Comparison of ENCODE assay signal across 14 cellular contexts in the genomic region with DNA sequence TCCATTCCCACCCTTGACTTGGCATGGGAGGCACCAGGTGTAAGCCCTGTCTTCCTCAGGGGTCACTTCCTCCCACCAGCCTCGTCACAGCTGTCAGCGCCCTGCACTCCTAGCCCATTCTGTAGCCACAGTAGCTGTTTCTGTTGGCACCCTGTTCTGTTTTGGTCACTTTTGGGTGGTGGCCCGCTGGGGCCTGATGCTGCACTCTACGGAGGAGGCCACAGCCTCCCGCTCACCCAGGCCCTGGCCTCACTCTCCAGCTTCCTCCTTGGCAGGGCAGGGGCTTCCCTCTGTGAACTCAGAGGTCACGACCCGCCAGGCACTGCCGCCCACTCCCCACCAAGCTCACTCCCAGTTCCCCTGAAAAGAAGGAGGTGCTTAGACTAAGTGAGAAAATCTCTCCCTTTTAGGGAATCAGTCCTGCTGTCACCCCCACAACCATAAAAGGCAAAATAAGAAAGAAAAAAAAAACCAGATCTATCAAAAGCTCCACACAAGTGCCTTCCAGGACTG.
DNase-seq lines count a peak whose midpoint lies in the region; ATAC-seq and TF ChIP-seq lines count a peak whose summit lies in the region.
"Had no signal": no experiment of that assay in that cellular context is flagged by ENCODE, and none has a peak within 500 bp of the region (broad histone marks: within the 10 kb centered on the region; RNA-seq: fewer than 3 reads in every experiment).

No MANE protein-coding gene starts in this region.

- ATAC-seq in HG02678 (IDR thresholded peaks at IDR 0.05; ENCODE audit: unreplicated experiment) = peak; percentile 29
- no peak for ATAC-seq in stimulated activated naive CD8-positive, alpha-beta T cell treated with anti-CD3 and anti-CD28 coated beads, Interleukin-15, Interleukin-2, amounts not matched to agents 100 U/mL and 50 U/mL, for 24 hours
- ATAC-seq: esophagus mucosa had no signal

- H3K27ac ChIP-seq in caudate nucleus (ENCODE audit: low read depth, low read length) = peak overlapping the region; percentile 74
- H3K27ac ChIP-seq in tibial nerve = peak overlapping the region in 2 of 4 donors; percentile 15 to 29
- H3K27ac ChIP-seq: testis had no signal

- no peaks in the 10 kb centered on the region for H3K36me3 ChIP-seq in tibial nerve
- H3K36me3 ChIP-seq: breast epithelium had no signal

- no peak for TF ChIP-seq POLR2A in tibial nerve (IDR thresholded peaks at IDR 0.05)

- no peak overlapping the region for H3K4me3 ChIP-seq in tibial nerve
- H3K4me3 ChIP-seq: breast epithelium, testis had no signal

- no peaks in the 10 kb centered on the region for H3K27me3 ChIP-seq in tibial nerve
- H3K27me3 ChIP-seq: breast epithelium, testis had no signal

- WGBS in tibial nerve, 2 donors = 65 to 71% methylated on average over 8 of the region's 8 CpGs

- H3K36me3 Mint-ChIP-seq in T-helper 2 cell treated with Interferon-gamma antibody and Interleukin-4, amounts not matched to agents 5 μg/mL and 100 μg/mL, for 36 hours (ENCODE audit: low read depth) = no peaks in the 10 kb centered on the region

- TF ChIP-seq CTCF in tibial nerve (IDR thresholded peaks at IDR 0.05) = no peak

- H3K9me3 ChIP-seq in tibial nerve = no peaks in the 10 kb centered on the region
- H3K9me3 ChIP-seq: breast epithelium, testis had no signal

- H3K27ac Mint-ChIP-seq in T-helper 2 cell treated with Interferon-gamma antibody and Interleukin-4, amounts not matched to agents 5 μg/mL and 100 μg/mL, for 36 hours = no peak overlapping the region

- H3K27me3 Mint-ChIP-seq in T-helper 2 cell treated with Interferon-gamma antibody and Interleukin-4, amounts not matched to agents 5 μg/mL and 100 μg/mL, for 36 hours (ENCODE audit: low read depth) = no peaks in the 10 kb centered on the region

- DNase-seq in T-helper 2 cell treated with Interferon-gamma antibody and Interleukin-4, amounts not matched to agents 5 μg/mL and 100 μg/mL, for 36 hours (ENCODE audit: low spot score) = peak; percentile 23
- DNase-seq in T-helper 2 cell = no peak
- DNase-seq in caudate nucleus (lab: John Stamatoyannopoulos, UW) = peak in 4 of 61 donors; percentile 39 to 65 (median 53)
- peak; percentile 38 for DNase-seq in stimulated activated naive CD8-positive, alpha-beta T cell treated with anti-CD3 and anti-CD28 coated beads, Interleukin-15, Interleukin-2, amounts not matched to agents 100 U/mL and 50 U/mL, for 24 hours
- no peak for DNase-seq in HPDE6-E6E7 (ENCODE audit: extremely low spot score)
- no peak for DNase-seq in SW 1271 (lab: John Stamatoyannopoulos, UW)
- no peak for DNase-seq in tibial nerve (ENCODE audit: low spot score in 2 of 2)
- DNase-seq: 8988T; activated CD4-positive, CD25-positive, alpha-beta regulatory T cell; NCI-H1436 treated with DMSO at 0.1 percent for 48 hours; testis had no signal

- peaks cover 23% of the 10 kb centered on the region for H3K4me1 Mint-ChIP-seq in T-helper 2 cell treated with Interferon-gamma antibody and Interleukin-4, amounts not matched to agents 5 μg/mL and 100 μg/mL, for 36 hours (ENCODE audit: low read depth)

- no peak overlapping the region for H3K4me3 Mint-ChIP-seq in T-helper 2 cell treated with Interferon-gamma antibody and Interleukin-4, amounts not matched to agents 5 μg/mL and 100 μg/mL, for 36 hours

- no peaks in the 10 kb centered on the region for H3K9me3 Mint-ChIP-seq in T-helper 2 cell treated with Interferon-gamma antibody and Interleukin-4, amounts not matched to agents 5 μg/mL and 100 μg/mL, for 36 hours

- peaks cover 0 to 41% (median 15%) of the 10 kb centered on the region in 4 donors for H3K4me1 ChIP-seq in tibial nerve
- H3K4me1 ChIP-seq: breast epithelium had no signal

- TF ChIP-seq EP300 in tibial nerve (IDR thresholded peaks at IDR 0.05) = no peak

Comparison
In these comparisons a context has a peak if more than half of its experiments do, and no peak if none do; other contexts are left out.
1. DNase-seq: peak in T-helper 2 cell treated with Interferon-gamma antibody and Interleukin-4, amounts not matched to agents 5 μg/mL and 100 μg/mL, for 36 hours (single experiment) and stimulated activated naive CD8-positive, alpha-beta T cell treated with anti-CD3 and anti-CD28 coated beads, Interleukin-15, Interleukin-2, amounts not matched to agents 100 U/mL and 50 U/mL, for 24 hours (single experiment); none in T-helper 2 cell (0 of 5), HPDE6-E6E7 (single experiment), SW 1271 (0 of 2) and tibial nerve (0 of 2).